In the genomic region with DNA sequence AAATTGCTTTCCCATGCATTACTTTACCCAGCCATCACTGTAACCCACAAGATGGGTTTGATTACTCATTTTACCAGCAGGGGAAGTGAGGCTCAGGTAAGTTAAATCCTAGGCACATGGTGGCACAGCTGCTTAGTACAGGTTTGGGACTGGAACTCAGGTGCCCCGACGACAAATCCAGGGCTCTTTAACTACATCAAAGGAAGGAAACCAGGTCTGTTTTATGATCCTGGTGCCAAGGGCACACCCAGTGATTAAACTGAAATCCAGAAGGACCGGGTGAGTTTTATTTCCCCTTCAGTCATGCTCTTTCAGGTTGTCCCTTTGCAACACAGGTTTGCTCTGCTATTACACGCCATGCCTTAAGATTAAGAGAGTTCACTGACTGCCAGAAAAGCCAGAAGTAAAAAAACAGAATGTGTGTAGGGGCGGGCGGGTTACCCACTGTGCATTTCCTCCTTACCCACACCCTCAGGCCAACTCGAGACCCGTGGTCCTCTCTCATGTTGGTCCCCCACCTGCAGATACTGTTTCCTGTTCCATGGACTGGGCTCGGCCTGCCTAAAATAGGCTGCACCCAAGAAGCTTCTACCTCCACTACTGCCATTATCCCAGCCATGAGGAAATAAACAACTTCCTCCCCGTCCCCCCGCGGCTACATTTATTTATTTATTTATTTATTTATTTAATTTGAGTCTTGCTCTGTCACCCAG, we compare ENCODE assay signal across 7 cellular contexts. TPM values are rescaled to one million over a fixed set of nuclear protein-coding genes. Genes with fewer than 3 reads are reported as not detected.
DNase-seq lines count a peak whose midpoint lies in the region; ATAC-seq lines count a peak whose summit lies in the region.

No MANE protein-coding gene starts in this region.

- H3K36me3 Mint-ChIP-seq in activated CD4-positive, alpha-beta T cell treated with anti-CD3 and anti-CD28 coated beads, Interleukin-2, amount 10 ng/mL, durations not matched to agents 7 days and 5 days (ENCODE audit: low read depth): peaks cover 2% of the 10 kb centered on the region
- H3K36me3 Mint-ChIP-seq in stimulated activated effector memory CD8-positive, alpha-beta T cell treated with anti-CD3 and anti-CD28 coated beads, Interleukin-12 subunit alpha, Interleukin-12 subunit beta, amount 100 ng/mL, for 72 hours: peaks cover 18% of the 10 kb centered on the region

- H3K9me3 ChIP-seq in HUES64 (ENCODE audit: insufficient read depth, low read depth, low read length): no peaks in the 10 kb centered on the region

- peak overlapping the region; percentile 98 for H3K27ac Mint-ChIP-seq in activated CD4-positive, alpha-beta T cell treated with anti-CD3 and anti-CD28 coated beads, Interleukin-2, amount 10 ng/mL, durations not matched to agents 7 days and 5 days
- H3K27ac Mint-ChIP-seq in stimulated activated effector memory CD8-positive, alpha-beta T cell treated with anti-CD3 and anti-CD28 coated beads, Interleukin-12 subunit alpha, Interleukin-12 subunit beta, amount 100 ng/mL, for 72 hours: peak overlapping the region; percentile 97

- H3K27me3 Mint-ChIP-seq in activated CD4-positive, alpha-beta T cell treated with anti-CD3 and anti-CD28 coated beads, Interleukin-2, amount 10 ng/mL, durations not matched to agents 7 days and 5 days: no peaks in the 10 kb centered on the region

- H3K36me3 ChIP-seq in HUES64 (ENCODE audit: insufficient read depth, low read length): no peaks in the 10 kb centered on the region

- H3K27ac ChIP-seq in HUES64 (ENCODE audit: low read depth, low read length): no peak overlapping the region

- CTCF ChIA-PET in activated CD4-positive, alpha-beta T cell treated with anti-CD3 and anti-CD28 coated beads, Interleukin-2, amount 10 ng/mL, durations not matched to agents 7 days and 5 days (lab: Charles Lee): interaction anchor here (0.9 to 1.6 kb wide), 2 partner anchors 16 to 20 kb away, joined by 3 read pairs; no protein-coding TSS in a partner anchor

- peak; percentile 42 for DNase-seq in activated CD4-positive, alpha-beta T cell treated with anti-CD3 and anti-CD28 coated beads, Interleukin-2, amount 10 ng/mL, durations not matched to agents 7 days and 5 days
- DNase-seq in stimulated activated effector memory CD8-positive, alpha-beta T cell treated with anti-CD3 and anti-CD28 coated beads, Interleukin-12 subunit alpha, Interleukin-12 subunit beta, amount 100 ng/mL, for 72 hours (ENCODE audit: low spot score in 2 of 2): no peak
- DNase-seq in ecto neural progenitor cell (ENCODE audit: low spot score) (no peak), HuH-7 (ENCODE audit: low spot score) (no peak), putamen (ENCODE audit: low spot score) (no peak)

- peak overlapping the region; percentile 14 for H3K9ac ChIP-seq in HUES64 (ENCODE audit: low read depth, low read length)

- peaks cover 40% of the 10 kb centered on the region for H3K4me1 Mint-ChIP-seq in activated CD4-positive, alpha-beta T cell treated with anti-CD3 and anti-CD28 coated beads, Interleukin-2, amount 10 ng/mL, durations not matched to agents 7 days and 5 days
- peaks cover 34% of the 10 kb centered on the region for H3K4me1 Mint-ChIP-seq in stimulated activated effector memory CD8-positive, alpha-beta T cell treated with anti-CD3 and anti-CD28 coated beads, Interleukin-12 subunit alpha, Interleukin-12 subunit beta, amount 100 ng/mL, for 72 hours

- no peaks in the 10 kb centered on the region for H3K9me3 Mint-ChIP-seq in activated CD4-positive, alpha-beta T cell treated with anti-CD3 and anti-CD28 coated beads, Interleukin-2, amount 10 ng/mL, durations not matched to agents 7 days and 5 days
- no peaks in the 10 kb centered on the region for H3K9me3 Mint-ChIP-seq in stimulated activated effector memory CD8-positive, alpha-beta T cell treated with anti-CD3 and anti-CD28 coated beads, Interleukin-12 subunit alpha, Interleukin-12 subunit beta, amount 100 ng/mL, for 72 hours

- H3K4me1 ChIP-seq in HUES64 (ENCODE audit: insufficient read depth, low read length): peaks cover 11% of the 10 kb centered on the region

- WGBS in HUES64: 54% methylated on average over 9 of the region's 12 CpGs

- ATAC-seq in stimulated activated effector memory CD8-positive, alpha-beta T cell treated with anti-CD3 and anti-CD28 coated beads, Interleukin-12 subunit alpha, Interleukin-12 subunit beta, amount 100 ng/mL, for 72 hours: no peak

- H3K4me3 Mint-ChIP-seq in activated CD4-positive, alpha-beta T cell treated with anti-CD3 and anti-CD28 coated beads, Interleukin-2, amount 10 ng/mL, durations not matched to agents 7 days and 5 days: peak overlapping the region; percentile 89
- peak overlapping the region; percentile 83 for H3K4me3 Mint-ChIP-seq in stimulated activated effector memory CD8-positive, alpha-beta T cell treated with anti-CD3 and anti-CD28 coated beads, Interleukin-12 subunit alpha, Interleukin-12 subunit beta, amount 100 ng/mL, for 72 hours

- peak overlapping the region; percentile 60 for H3K4me3 ChIP-seq in HUES64 (ENCODE audit: low read length)
- peak overlapping the region; percentile 57 for H3K4me3 ChIP-seq in iPS-11a (ENCODE audit: low read depth, low read length)

- POLR2A ChIA-PET in activated CD4-positive, alpha-beta T cell treated with anti-CD3 and anti-CD28 coated beads, Interleukin-2, amount 10 ng/mL, durations not matched to agents 7 days and 5 days (lab: Charles Lee): interaction anchor here (3.1 kb wide), 1 partner anchor 56 kb away, joined by 13 read pairs; the partner anchor contains the start of gene KDM7A

- peaks cover 31% of the 10 kb centered on the region; the same call in 1 of the 2 replicates for H3K27me3 ChIP-seq in HUES64 (ENCODE audit: insufficient read depth, low read length)

RNA-seq across cellular contexts. Expression of gene KDM7A, which starts 55.2 kb away (rescaled TPM):
- polyA plus RNA-seq in HUES64 (2013, experiment 1 of 2): 4.3 TPM
- polyA plus RNA-seq in HUES64 (2013, experiment 2 of 2): 6.3 TPM
- 10 to 100 TPM; 12.5 to 13.5 TPM for total RNA-seq in activated CD4-positive, alpha-beta T cell treated with anti-CD3 and anti-CD28 coated beads, Interleukin-2, amount 10 ng/mL, durations not matched to agents 7 days and 5 days
